Comparison of ENCODE assay signal across 8 cellular contexts in genomic region chr19:4267101-4267900, GRCh38. TPM values are rescaled to one million over a fixed set of nuclear protein-coding genes. Genes with fewer than 3 reads are reported as not detected.
DNase-seq lines count a peak whose midpoint lies in the region; ATAC-seq and TF ChIP-seq lines count a peak whose summit lies in the region.

No MANE protein-coding gene starts in this region.

- H3K4me3 Mint-ChIP-seq in HFFc6: no peak overlapping the region

- intact Hi-C loops in Right ventricle myocardium superior (cut with DNase I): loop anchor here (10.0 kb wide), 1 partner anchor 138 kb away; the partner anchor contains the start of genes CHAF1A and SH3GL1

- peaks cover 21 to 51% (median 39%) of the 10 kb centered on the region in 10 experiments; a peak in 19 of 20 replicates for H3K4me1 ChIP-seq in BLaER1 treated with 17β-estradiol and CSF1 and Interleukin-3, amounts not matched to agents 10 nM and 100 nM

- peak overlapping the region in 7 of 11 experiments; percentile 22 to 66 (median 40); a peak in 11 of 22 replicates for H3K4me2 ChIP-seq in BLaER1 treated with 17β-estradiol and CSF1 and Interleukin-3, amounts not matched to agents 10 nM and 100 nM

- H3K36me3 Mint-ChIP-seq in HFFc6 (ENCODE audit: low read depth): peaks cover 15% of the 10 kb centered on the region

- peak; percentile 80 for ATAC-seq in Right ventricle myocardium superior (ENCODE audit: poor library complexity)
- no peak for ATAC-seq in HG03039 (IDR thresholded peaks at IDR 0.05; ENCODE audit: unreplicated experiment)

- H3K4me1 Mint-ChIP-seq in HFFc6 (ENCODE audit: low read depth): no peaks in the 10 kb centered on the region

- no peak overlapping the region for H3K27ac ChIP-seq in BLaER1 treated with 17β-estradiol and CSF1 and Interleukin-3, amounts not matched to agents 10 nM and 100 nM

- no peaks in the 10 kb centered on the region for H3K27me3 ChIP-seq in BLaER1 treated with 17β-estradiol and CSF1 and Interleukin-3, amounts not matched to agents 10 nM and 100 nM

- H3K9ac ChIP-seq in BLaER1 treated with 17β-estradiol and CSF1 and Interleukin-3, amounts not matched to agents 10 nM and 100 nM: no peak overlapping the region

- H3K9me3 Mint-ChIP-seq in HFFc6: no peaks in the 10 kb centered on the region

- H3K27me3 Mint-ChIP-seq in HFFc6 (ENCODE audit: insufficient read depth): peaks cover 3% of the 10 kb centered on the region; the same call in 1 of the 2 replicates

- no peak overlapping the region for H3K4me3 ChIP-seq in BLaER1 treated with 17β-estradiol and CSF1 and Interleukin-3, amounts not matched to agents 10 nM and 100 nM
- no peak overlapping the region for H3K4me3 ChIP-seq in retinal pigment epithelial cell (ENCODE audit: low read length)

- H3K36me3 ChIP-seq in BLaER1 treated with 17β-estradiol and CSF1 and Interleukin-3, amounts not matched to agents 10 nM and 100 nM: peaks cover 71 to 98% (median 85%) of the 10 kb centered on the region in 11 experiments

- in situ Hi-C loops in SK-MEL-5 (cut with HindIII; ENCODE audit: low pct_unique_long_range_greater_than_20kb, low sequenced_read_pairs): no loop called here

- H3K9me3 ChIP-seq in BLaER1 treated with 17β-estradiol and CSF1 and Interleukin-3, amounts not matched to agents 10 nM and 100 nM (replicated peaks in 1 of 11): no peaks in the 10 kb centered on the region

- TF ChIP-seq CTCF in HFFc6 (IDR thresholded peaks at IDR 0.05): peak; percentile 83
- peak; percentile 80 for TF ChIP-seq CTCF in retinal pigment epithelial cell (conservative IDR thresholded peaks at IDR 0.05; ENCODE audit: low read depth, low read length)

- H4K20me1 ChIP-seq in BLaER1 treated with 17β-estradiol and CSF1 and Interleukin-3, amounts not matched to agents 10 nM and 100 nM: peaks cover 5 to 20% (median 14%) of the 10 kb centered on the region in 11 experiments; a peak in 18 of 22 replicates

- DNase-seq in HFFc6 (peak; percentile 52), SK-MEL-5 (ENCODE audit: low read depth, low spot score) (peak; percentile 83), Right ventricle myocardium superior (peak; percentile 72), retinal pigment epithelial cell (ENCODE audit: low read depth) (no peak), mesenteric fat pad (ENCODE audit: low spot score) (no peak)
- peak; percentile 38 for DNase-seq in activated gamma-delta T cell treated with anti-CD3 and anti-CD28 coated beads, Interleukin-2, amount 50 U/mL, for 16 hours (ENCODE audit: low read depth)

- peak overlapping the region; percentile 32; the same call in 1 of the 2 replicates for H3K27ac Mint-ChIP-seq in HFFc6

RNA-seq across cellular contexts. Expression of gene SHD, which starts 11.8 kb away (rescaled TPM):
- not detected for total RNA-seq in HFFc6 (2021; fragmentation: NEBNext Ultra II Directional; extraction: Animal tissue kit (Norgen Biotek cat#: 25700))
- 0.42 TPM in 1 of 2 replicates, not detected in the other for total RNA-seq in SK-MEL-5 (2014; rRNA removed; shearing (Covaris generic))
- polyA plus RNA-seq in SK-MEL-5 (2015; cell fraction: cytosol; rRNA removed): not detected in 2 replicates
- not detected in 2 replicates for polyA plus RNA-seq in SK-MEL-5 (2015; cell fraction: nucleus; rRNA removed)
- not detected for total RNA-seq in Right ventricle myocardium superior
- not detected for total RNA-seq in mesenteric fat pad

RNA-seq across cellular contexts. Expression of gene YJU2, which starts 20.4 kb away (rescaled TPM):
- 10 to 100 TPM; 12.0 to 17.7 (median 16.1) TPM for total RNA-seq in HFFc6 (2021; fragmentation: NEBNext Ultra II Directional; extraction: Animal tissue kit (Norgen Biotek cat#: 25700))
- total RNA-seq in SK-MEL-5 (2014; rRNA removed; shearing (Covaris generic)): 20.2 and 20.9 TPM in 2 replicates
- 30.0 and 31.0 TPM in 2 replicates for polyA plus RNA-seq in SK-MEL-5 (2015; cell fraction: cytosol; rRNA removed)
- 5.4 and 7.2 TPM in 2 replicates for polyA plus RNA-seq in SK-MEL-5 (2015; cell fraction: nucleus; rRNA removed)
- total RNA-seq in Right ventricle myocardium superior (7.8 TPM), mesenteric fat pad (15.1 TPM)

RNA-seq across cellular contexts. Expression of gene TMIGD2, which starts 34.9 kb away (rescaled TPM):
- not detected for total RNA-seq in HFFc6 (2021; fragmentation: NEBNext Ultra II Directional; extraction: Animal tissue kit (Norgen Biotek cat#: 25700))
- not detected in 2 replicates for total RNA-seq in SK-MEL-5 (2014; rRNA removed; shearing (Covaris generic))
- not detected in 2 replicates for polyA plus RNA-seq in SK-MEL-5 (2015; cell fraction: cytosol; rRNA removed)
- not detected in 2 replicates for polyA plus RNA-seq in SK-MEL-5 (2015; cell fraction: nucleus; rRNA removed)
- total RNA-seq in Right ventricle myocardium superior: 0.24 TPM
- 0.45 TPM for total RNA-seq in mesenteric fat pad

RNA-seq across cellular contexts. Expression of gene FSD1, which starts 37.1 kb away (rescaled TPM):
- total RNA-seq in HFFc6 (2021; fragmentation: NEBNext Ultra II Directional; extraction: Animal tissue kit (Norgen Biotek cat#: 25700)): 10 to 100 TPM in 5 of 6 experiments, 1 to 10 TPM in 1; 9.2 to 15.2 (median 12.2) TPM
- total RNA-seq in SK-MEL-5 (2014; rRNA removed; shearing (Covaris generic)): 2.7 and 2.8 TPM in 2 replicates
- 5.5 and 6.0 TPM in 2 replicates for polyA plus RNA-seq in SK-MEL-5 (2015; cell fraction: cytosol; rRNA removed)
- 10.6 and 16.4 TPM in 2 replicates for polyA plus RNA-seq in SK-MEL-5 (2015; cell fraction: nucleus; rRNA removed)
- total RNA-seq in Right ventricle myocardium superior (not detected), mesenteric fat pad (not detected)

RNA-seq across cellular contexts. Expression of gene EBI3, which starts 38.0 kb away (rescaled TPM):
- under 1 TPM; 0.17 to 0.61 (median 0.37) TPM for total RNA-seq in HFFc6 (2021; fragmentation: NEBNext Ultra II Directional; extraction: Animal tissue kit (Norgen Biotek cat#: 25700))
- not detected in 2 replicates for total RNA-seq in SK-MEL-5 (2014; rRNA removed; shearing (Covaris generic))
- 0.07 and 0.08 TPM in 2 replicates for polyA plus RNA-seq in SK-MEL-5 (2015; cell fraction: cytosol; rRNA removed)
- polyA plus RNA-seq in SK-MEL-5 (2015; cell fraction: nucleus; rRNA removed): not detected in 2 replicates
- total RNA-seq in Right ventricle myocardium superior (0.51 TPM), mesenteric fat pad (5.8 TPM)

Comparison
In these comparisons a context has a peak if more than half of its experiments do, and no peak if none do; other contexts are left out.
1. DNase-seq: peak in HFFc6 (single experiment), SK-MEL-5 (single experiment), activated gamma-delta T cell treated with anti-CD3 and anti-CD28 coated beads, Interleukin-2, amount 50 U/mL, for 16 hours (single experiment) and Right ventricle myocardium superior (single experiment); none in retinal pigment epithelial cell (single experiment) and mesenteric fat pad (single experiment).